14 cellular contexts compared by ENCODE assay signal in genomic region chr15:101162701-101163483, GRCh38.
DNase-seq lines count a peak whose midpoint lies in the region; ATAC-seq, FAIRE-seq and TF ChIP-seq lines count a peak whose summit lies in the region.
"Had no signal": no experiment of that assay in that cellular context is flagged by ENCODE, and none has a peak within 500 bp of the region (broad histone marks: within the 10 kb centered on the region; RNA-seq: fewer than 3 reads in every experiment).

No MANE protein-coding gene starts in this region.

- H3K4me1 ChIP-seq in cardiac muscle cell (ENCODE audit: low read depth): peaks cover 24% of the 10 kb centered on the region
- H3K4me1 ChIP-seq in pancreas: no peaks in the 10 kb centered on the region
- H3K4me1 ChIP-seq: parathyroid adenoma had no signal

- H3K9me3 ChIP-seq in cardiac muscle cell (ENCODE audit: low read depth): no peaks in the 10 kb centered on the region
- no peaks in the 10 kb centered on the region for H3K9me3 ChIP-seq in pancreas
- H3K9me3 ChIP-seq: adrenal gland had no signal

- no peak for TF ChIP-seq CTCF in cardiac muscle cell (IDR thresholded peaks at IDR 0.05; ENCODE audit: low read depth, low read length)
- no peak for TF ChIP-seq CTCF in pancreas (IDR thresholded peaks at IDR 0.05)

- FAIRE-seq in pancreas (lab: Jason Lieb, UNC): no peak

- intact Hi-C loops in pancreas (cut with DNase I): no loop called here

- H3K27me3 ChIP-seq in cardiac muscle cell (no peaks in the 10 kb centered on the region), pancreas (no peaks in the 10 kb centered on the region)
- H3K27me3 ChIP-seq: adrenal gland had no signal

- H3K4me3 ChIP-seq in cardiac muscle cell (no peak overlapping the region), pancreas (no peak overlapping the region)
- H3K4me3 ChIP-seq: adrenal gland had no signal

- ATAC-seq in pancreas: peak in 3 of 4 donors; percentile 57 to 60 (median 60)
- no peak for ATAC-seq in GM19463 (IDR thresholded peaks at IDR 0.05; ENCODE audit: unreplicated experiment)
- ATAC-seq in HG02970 (IDR thresholded peaks at IDR 0.05; ENCODE audit: low FRiP score, unreplicated experiment): no peak

- no peaks in the 10 kb centered on the region for H3K36me3 ChIP-seq in cardiac muscle cell
- H3K36me3 ChIP-seq in pancreas: no peaks in the 10 kb centered on the region
- H3K36me3 ChIP-seq: adrenal gland had no signal

- H3K27ac ChIP-seq in cardiac muscle cell (peak overlapping the region; percentile 91), pancreas (no peak overlapping the region)
- H3K27ac ChIP-seq: parathyroid adenoma had no signal

- DNase-seq in DMS 273 treated with DMSO at 0.1 percent for 48 hours (lab: John Stamatoyannopoulos, UW) (peak; percentile 70), NCI-H69 (lab: John Stamatoyannopoulos, UW) (peak; percentile 13), cardiac muscle cell (ENCODE audit: low read depth in 1 of 2, low spot score in 1 of 2) (peak; percentile 43 to 96), pancreas (peak in 1 of 6 donors; percentile 59), HT-29 (ENCODE audit: low spot score) (no peak), NCI-H2227 (lab: John Stamatoyannopoulos, UW; ENCODE audit: unreplicated experiment) (no peak)
- DNase-seq: DMS53; Kasumi-1; NCI-H510A treated with DMSO at 0.1 percent for 48 hours; stimulated activated CD4-positive, alpha-beta T cell treated with anti-CD3 and anti-CD28 coated beads, Interleukin-2, amount 100 ng/mL, for 24 hours had no signal

- 40 to 42% methylated on average over 12 of the region's 12 CpGs for WGBS in pancreas, 2 donors

Comparison
In these comparisons a context has a peak if more than half of its experiments do, and no peak if none do; other contexts are left out.
1. DNase-seq: peak in DMS 273 treated with DMSO at 0.1 percent for 48 hours (single experiment), NCI-H69 (single experiment) and cardiac muscle cell (2 of 2); none in HT-29 (single experiment) and NCI-H2227 (single experiment).
2. ATAC-seq: peak in pancreas (3 of 4); none in GM19463 (single experiment) and HG02970 (single experiment).